In the genomic region with DNA sequence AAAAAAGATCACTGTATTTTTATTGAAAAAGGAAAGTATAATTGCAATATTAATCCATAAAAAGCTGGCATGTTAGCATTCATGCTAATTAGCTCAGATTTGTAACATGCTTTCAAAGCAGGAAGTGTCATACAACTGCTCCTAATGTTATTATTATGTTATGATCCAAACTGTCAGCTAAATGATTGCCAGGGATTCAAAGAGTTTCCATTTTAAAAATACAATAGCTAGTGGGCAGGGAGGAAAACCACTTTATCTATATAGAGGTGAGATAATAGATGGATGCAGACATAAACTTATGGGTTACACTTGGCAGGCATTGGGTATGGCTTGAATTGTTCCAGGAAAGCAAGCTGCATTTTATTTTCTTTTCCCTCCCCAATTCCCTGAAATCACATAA, we compare ENCODE assay signal across 13 cellular contexts. TPM values are rescaled to one million over a fixed set of nuclear protein-coding genes. Genes with fewer than 3 reads are reported as not detected.
A peak's percentile ranks its signal among the peaks of the same experiment; 100 is the strongest.
DNase-seq lines count a peak whose midpoint lies in the region; ATAC-seq and TF ChIP-seq lines count a peak whose summit lies in the region.
"Had no signal": no experiment of that assay in that cellular context is flagged by ENCODE, and none has a peak within 500 bp of the region (broad histone marks: within the 10 kb centered on the region; RNA-seq: fewer than 3 reads in every experiment).

No MANE protein-coding gene starts in this region.

- no peaks in the 10 kb centered on the region for H3K9me2 ChIP-seq in neural cell (ENCODE audit: insufficient read depth, low read length)

- no peak overlapping the region for H3K56ac ChIP-seq in H9 (ENCODE audit: insufficient read length, low read depth, low read length)

- no peak overlapping the region for H4K5ac ChIP-seq in H9 (ENCODE audit: insufficient read length, low read depth, low read length)

- no peaks in the 10 kb centered on the region for H3K23me2 ChIP-seq in H9 (ENCODE audit: insufficient read length, low read depth, low read length, poor library complexity, severe bottlenecking)

- H3K27ac Mint-ChIP-seq in H9 = no peak overlapping the region
- peak overlapping the region in 3 of 5 experiments; percentile 9 to 80 (median 30) for H3K27ac Mint-ChIP-seq in brain
- H3K27ac Mint-ChIP-seq: CD4-positive, CD25-positive, alpha-beta regulatory T cell had no signal

- H4K91ac ChIP-seq in H9 (ENCODE audit: insufficient read length, low read depth, low read length) = no peak overlapping the region

- no peak overlapping the region for H3K4ac ChIP-seq in H9 (ENCODE audit: low read depth, low read length)

- no peaks in the 10 kb centered on the region; a peak in 1 of 5 replicates for H3K9me3 Mint-ChIP-seq in H9
- peaks cover 0 to 3% (median 0%) of the 10 kb centered on the region in 5 experiments for H3K9me3 Mint-ChIP-seq in brain

- no peaks in the 10 kb centered on the region for H3K9me3 ChIP-seq in H9 (ENCODE audit: control insufficient read depth, low read depth, low read length)
- H3K9me3 ChIP-seq in neural cell (ENCODE audit: low read length) = no peaks in the 10 kb centered on the region
- H3K9me3 ChIP-seq in osteoblast (ENCODE audit: low read depth, low read length) = no peaks in the 10 kb centered on the region
- H3K9me3 ChIP-seq: BLaER1 treated with 17β-estradiol and CSF1 and Interleukin-3, amounts not matched to agents 10 nM and 100 nM had no signal

- no peak overlapping the region for H3K9ac ChIP-seq in H9 (ENCODE audit: extremely low read depth, insufficient read length, low read length)
- H3K9ac ChIP-seq in neural cell (ENCODE audit: low read length) = no peak overlapping the region
- H3K9ac ChIP-seq: BLaER1 treated with 17β-estradiol and CSF1 and Interleukin-3, amounts not matched to agents 10 nM and 100 nM had no signal

- H3K36me3 Mint-ChIP-seq in H9 (ENCODE audit: insufficient read depth in 1 of 3, low read depth in 3 of 3) (no peaks in the 10 kb centered on the region), brain (no peaks in the 10 kb centered on the region)
- H3K36me3 Mint-ChIP-seq: CD4-positive, CD25-positive, alpha-beta regulatory T cell had no signal

- no peaks in the 10 kb centered on the region for H3F3A ChIP-seq in neural cell (ENCODE audit: insufficient read depth, low read length, poor library complexity, severe bottlenecking)

- H3K27me3 Mint-ChIP-seq in H9 (ENCODE audit: low read depth) = no peaks in the 10 kb centered on the region
- H3K27me3 Mint-ChIP-seq in brain = no peaks in the 10 kb centered on the region

- TF ChIP-seq CTCF in H9 (conservative IDR thresholded peaks at IDR 0.05) = no peak
- TF ChIP-seq CTCF in brain (conservative IDR thresholded peaks at IDR 0.05) = no peak
- no peak for TF ChIP-seq CTCF in neural cell (IDR thresholded peaks at IDR 0.05; ENCODE audit: poor library complexity, severe bottlenecking)
- no peak for TF ChIP-seq CTCF in osteoblast (IDR thresholded peaks at IDR 0.05; ENCODE audit: extremely low read depth, low read depth, low read length)
- TF ChIP-seq CTCF in omental fat pad (IDR thresholded peaks at IDR 0.05) = no peak

- H3K4me1 Mint-ChIP-seq in H9 (peaks cover 24 to 39% of the 10 kb centered on the region in 2 experiments), brain (peaks cover 17% of the 10 kb centered on the region)

- H2BK12ac ChIP-seq in H9 (ENCODE audit: insufficient read length, low read depth, low read length) = no peak overlapping the region

- ATAC-seq in omental fat pad (ENCODE audit: low FRiP score) = no peak
- ATAC-seq: HCT116 had no signal

- H3K27me3 ChIP-seq in H9 (ENCODE audit: insufficient read depth, low read length) = no peaks in the 10 kb centered on the region
- no peaks in the 10 kb centered on the region for H3K27me3 ChIP-seq in neural cell (ENCODE audit: insufficient read depth, low read depth, low read length)
- H3K27me3 ChIP-seq in osteoblast (ENCODE audit: insufficient read depth, low read length) = no peaks in the 10 kb centered on the region
- H3K27me3 ChIP-seq: BLaER1 treated with 17β-estradiol and CSF1 and Interleukin-3, amounts not matched to agents 10 nM and 100 nM had no signal

- H3K4me3 Mint-ChIP-seq in H9 (no peak overlapping the region), brain (peak overlapping the region in 2 of 5 experiments; percentile 21 to 54)
- H3K4me3 Mint-ChIP-seq: CD4-positive, CD25-positive, alpha-beta regulatory T cell had no signal

- DNase-seq in NCI-H2081 (lab: John Stamatoyannopoulos, UW) (peak; percentile 48 to 57), NCI-H2081 treated with DMSO at 0.1 percent for 48 hours (lab: John Stamatoyannopoulos, UW) (no peak), H9 (no peak), osteoblast (ENCODE audit: insufficient read length, low spot score, missing footprints) (no peak), omental fat pad (ENCODE audit: low spot score) (no peak)
- DNase-seq: ACHN; CD4-positive, CD25-positive, alpha-beta regulatory T cell; DMS53; GF-D8 had no signal

- H3K4me2 ChIP-seq in H9 (ENCODE audit: insufficient read depth, insufficient read length, low read length) (no peak overlapping the region), neural cell (ENCODE audit: low read length) (no peak overlapping the region), osteoblast (ENCODE audit: insufficient read depth, low read length) (no peak overlapping the region)
- H3K4me2 ChIP-seq: BLaER1 treated with 17β-estradiol and CSF1 and Interleukin-3, amounts not matched to agents 10 nM and 100 nM had no signal

- no peak overlapping the region for H4K8ac ChIP-seq in H9 (replicated peaks; ENCODE audit: insufficient read length, low read depth, low read length)

- H3K27ac ChIP-seq in H9 (ENCODE audit: insufficient read length, low read depth, low read length) = peak overlapping the region; percentile 29
- no peak overlapping the region for H3K27ac ChIP-seq in neural cell (ENCODE audit: low read length)
- no peak overlapping the region for H3K27ac ChIP-seq in osteoblast (ENCODE audit: low read depth, low read length)
- H3K27ac ChIP-seq: BLaER1 treated with 17β-estradiol and CSF1 and Interleukin-3, amounts not matched to agents 10 nM and 100 nM had no signal

- H3K79me2 ChIP-seq in H9 (ENCODE audit: insufficient read depth, low read length) = no peaks in the 10 kb centered on the region
- H3K79me2 ChIP-seq in neural cell (replicated peaks; ENCODE audit: insufficient read depth, low read length) = no peaks in the 10 kb centered on the region
- no peaks in the 10 kb centered on the region for H3K79me2 ChIP-seq in osteoblast (ENCODE audit: insufficient read depth, low read length)

- H2AK5ac ChIP-seq in H9 (ENCODE audit: insufficient read length, low read length) = no peak overlapping the region

- H3K4me1 ChIP-seq in H9 (ENCODE audit: insufficient read depth, low read length) (no peaks in the 10 kb centered on the region; the same call in 1 of the 2 replicates), osteoblast (ENCODE audit: insufficient read depth, low read length) (peaks cover 9% of the 10 kb centered on the region)

- no peak overlapping the region for H2BK15ac ChIP-seq in H9 (ENCODE audit: low read depth, low read length)

- no peak for TF ChIP-seq RAD21 in neural cell (conservative IDR thresholded peaks at IDR 0.05)

- no peak overlapping the region for H2AFZ ChIP-seq in H9 (ENCODE audit: low read length)
- H2AFZ ChIP-seq in neural cell (ENCODE audit: low read depth, low read length) = no peak overlapping the region
- H2AFZ ChIP-seq in osteoblast (ENCODE audit: low read length) = no peak overlapping the region

- H4K20me1 ChIP-seq in H9 (ENCODE audit: control insufficient read depth, insufficient read depth, insufficient read length) (no peaks in the 10 kb centered on the region), neural cell (ENCODE audit: insufficient read depth) (no peaks in the 10 kb centered on the region), osteoblast (ENCODE audit: insufficient read depth, low read length) (no peaks in the 10 kb centered on the region)
- H4K20me1 ChIP-seq: BLaER1 treated with 17β-estradiol and CSF1 and Interleukin-3, amounts not matched to agents 10 nM and 100 nM had no signal

- no peak overlapping the region for H3K18ac ChIP-seq in H9 (ENCODE audit: insufficient read length, low read depth, low read length)

- no peak overlapping the region for H3K14ac ChIP-seq in H9 (ENCODE audit: insufficient read depth, low read length)

- H3K4me3 ChIP-seq in neural cell (ENCODE audit: low read length) = no peak overlapping the region
- no peak overlapping the region for H3K4me3 ChIP-seq in osteoblast (ENCODE audit: insufficient read depth, low read length)
- H3K4me3 ChIP-seq: BLaER1 treated with 17β-estradiol and CSF1 and Interleukin-3, amounts not matched to agents 10 nM and 100 nM had no signal

- peak; percentile 59 for TF ChIP-seq EP300 in neural cell (conservative IDR thresholded peaks at IDR 0.05; ENCODE audit: poor library complexity, severe bottlenecking)

- no peak overlapping the region for H2BK5ac ChIP-seq in H9 (ENCODE audit: insufficient read length, low read length)

- no peaks in the 10 kb centered on the region for H3K36me3 ChIP-seq in neural cell (ENCODE audit: insufficient read depth, low read length)
- H3K36me3 ChIP-seq in osteoblast (ENCODE audit: insufficient read depth, low read length) = no peaks in the 10 kb centered on the region
- H3K36me3 ChIP-seq: BLaER1 treated with 17β-estradiol and CSF1 and Interleukin-3, amounts not matched to agents 10 nM and 100 nM had no signal

- H3K23ac ChIP-seq in H9 (ENCODE audit: insufficient read length, low read depth, low read length) = no peak overlapping the region

- H3T11ph ChIP-seq in H9 (ENCODE audit: low read length) = no peak overlapping the region

- no peak overlapping the region for H2BK120ac ChIP-seq in H9 (ENCODE audit: low read depth, low read length, poor library complexity, severe bottlenecking)

- H2BK20ac ChIP-seq in H9 (ENCODE audit: low read depth, low read length, poor library complexity, severe bottlenecking) = no peak overlapping the region

- H3K79me1 ChIP-seq in H9 (ENCODE audit: insufficient read depth, low read depth, low read length, poor library complexity, severe bottlenecking) = no peaks in the 10 kb centered on the region

TF ChIP-seq in neural cell, 6 proteins besides CTCF, POLR2A, EP300 and RAD21:
- TF ChIP-seq POLR2AphosphoS5 (IDR thresholded peaks at IDR 0.05) (peak; percentile 48), SMC3 (conservative IDR thresholded peaks at IDR 0.05; ENCODE audit: poor library complexity) (no peak)

RNA-seq across cellular contexts. Expression of a gene that starts 9.7 kb away (rescaled TPM):
- total RNA-seq in H9 (2021) (72.2 and 76.9 TPM in 2 replicates), osteoblast (19.2 and 25.7 TPM in 2 replicates), omental fat pad (10 to 100 TPM; 15.5 to 43.7 (median 26.3) TPM)
- polyA plus RNA-seq in brain (ENCODE audit: insufficient read depth, low read depth, low replicate concordance) (1.5 TPM), neural cell (34.0 and 41.3 TPM in 2 replicates)
- polyA minus RNA-seq in neural cell = 44.1 and 61.8 TPM in 2 replicates

Comparison
In these comparisons a context has a peak if more than half of its experiments do, and no peak if none do; other contexts are left out.
1. DNase-seq: peak in NCI-H2081 (2 of 2); none in NCI-H2081 treated with DMSO at 0.1 percent for 48 hours (single experiment), H9 (single experiment), osteoblast (single experiment) and omental fat pad (single experiment).
2. H3K27ac Mint-ChIP-seq: peak in brain (3 of 5); none in H9 (0 of 3).